ENCODE assay signal across 16 cellular contexts in the genomic region with DNA sequence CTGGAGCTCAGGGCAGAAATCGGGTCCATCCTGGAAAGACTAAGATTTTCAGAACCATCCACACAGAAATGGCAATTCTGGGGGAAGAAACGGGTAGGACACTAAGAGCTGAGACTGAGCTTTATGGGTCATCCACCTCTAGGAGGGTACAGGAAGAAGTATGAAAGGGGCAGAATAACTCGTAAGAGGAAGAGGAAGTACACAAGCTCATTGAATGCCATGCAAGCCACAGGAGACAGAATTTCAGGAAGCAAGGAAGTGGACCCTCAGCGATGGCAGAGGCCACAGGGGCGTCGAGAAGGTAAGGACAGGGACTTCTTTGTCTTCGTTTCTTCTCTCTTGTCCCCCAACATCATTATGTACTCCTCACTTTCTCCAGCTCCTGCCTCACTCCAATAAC.
DNase-seq lines count a peak whose midpoint lies in the region; ATAC-seq and TF ChIP-seq lines count a peak whose summit lies in the region.
"Had no signal": no experiment of that assay in that cellular context is flagged by ENCODE, and none has a peak within 500 bp of the region (broad histone marks: within the 10 kb centered on the region; RNA-seq: fewer than 3 reads in every experiment).

No MANE protein-coding gene starts in this region.

- TF ChIP-seq CTCF in mucosa of descending colon (IDR thresholded peaks at IDR 0.05), result no peak

- CTCF ChIA-PET in CD8-positive, alpha-beta memory T cell (lab: Charles Lee), result no interaction called here
- CTCF ChIA-PET in T-cell (lab: Charles Lee), result interaction anchor here (0.7 to 1.1 kb wide), 3 partner anchors 39 to 170 kb away, joined by 3 read pairs; partner anchors contain the start of gene MAML2 (in 1 of the 2)

- peak overlapping the region; percentile 49 to 77 (median 58) for H3K4me2 ChIP-seq in BLaER1 treated with 17β-estradiol and CSF1 and Interleukin-3, amounts not matched to agents 10 nM and 100 nM

- peak overlapping the region in 1 of 10 experiments; percentile 2; a peak in 1 of 20 replicates for H3K4me3 ChIP-seq in BLaER1 treated with 17β-estradiol and CSF1 and Interleukin-3, amounts not matched to agents 10 nM and 100 nM
- no peak overlapping the region for H3K4me3 ChIP-seq in CD8-positive, alpha-beta memory T cell (ENCODE audit: low read length)
- no peak overlapping the region for H3K4me3 ChIP-seq in mucosa of descending colon
- H3K4me3 ChIP-seq: esophagus squamous epithelium, GM12878, heart right ventricle, pancreas had no signal

- no peak for ATAC-seq in T-cell (replicated peaks in 1 of 4)
- ATAC-seq in mucosa of descending colon, result peak; percentile 13
- ATAC-seq in HG03571 (IDR thresholded peaks at IDR 0.05; ENCODE audit: unreplicated experiment), result no peak
- ATAC-seq: GM12878, pancreas had no signal

- H3K4me1 Mint-ChIP-seq in CD8-positive, alpha-beta memory T cell, result peaks cover 35 to 77% (median 65%) of the 10 kb centered on the region in 3 donors
- peaks cover 81 to 93% (median 87%) of the 10 kb centered on the region in 3 donors for H3K4me1 Mint-ChIP-seq in T-cell

- H3K27ac ChIP-seq in BLaER1 treated with 17β-estradiol and CSF1 and Interleukin-3, amounts not matched to agents 10 nM and 100 nM, result peak overlapping the region in 10 of 11 experiments; percentile 29 to 68 (median 50); a peak in 15 of 22 replicates
- H3K27ac ChIP-seq in CD8-positive, alpha-beta memory T cell (ENCODE audit: low read depth, low read length), result no peak overlapping the region
- H3K27ac ChIP-seq: esophagus squamous epithelium, pancreas had no signal

- no peaks in the 10 kb centered on the region for H3K9me3 Mint-ChIP-seq in CD8-positive, alpha-beta memory T cell
- H3K9me3 Mint-ChIP-seq in T-cell, result no peaks in the 10 kb centered on the region
- H3K9me3 Mint-ChIP-seq: brain had no signal

- no peak for DNase-seq in CD8-positive, alpha-beta memory T cell
- DNase-seq in T-cell (no peak), mucosa of descending colon (no peak), medulla oblongata (ENCODE audit: extremely low spot score) (no peak), EL (no peak), HPDE6-E6E7 (ENCODE audit: extremely low spot score) (no peak)
- DNase-seq: esophagus squamous epithelium; heart right ventricle; NCI-H1694 treated with DMSO at 0.1 percent for 48 hours; NCI-H524 treated with DMSO at 0.1 percent for 48 hours; pancreas; stimulated activated naive CD4-positive, alpha-beta T cell treated with Interleukin-2 at 50 U/mL for 16 hours had no signal

- H4K20me1 ChIP-seq in BLaER1 treated with 17β-estradiol and CSF1 and Interleukin-3, amounts not matched to agents 10 nM and 100 nM, result no peaks in the 10 kb centered on the region

- H3K9ac ChIP-seq in BLaER1 treated with 17β-estradiol and CSF1 and Interleukin-3, amounts not matched to agents 10 nM and 100 nM, result no peak overlapping the region

- H3K4me3 Mint-ChIP-seq in CD8-positive, alpha-beta memory T cell, result no peak overlapping the region
- H3K4me3 Mint-ChIP-seq in T-cell, result peak overlapping the region in 1 of 3 donors; percentile 35
- H3K4me3 Mint-ChIP-seq: brain had no signal

- peak overlapping the region in 6 of 8 donors; percentile 8 to 73 (median 59) for H3K27ac Mint-ChIP-seq in CD8-positive, alpha-beta memory T cell
- peak overlapping the region; percentile 48 to 73 for H3K27ac Mint-ChIP-seq in T-cell

- no peaks in the 10 kb centered on the region for H3K27me3 ChIP-seq in BLaER1 treated with 17β-estradiol and CSF1 and Interleukin-3, amounts not matched to agents 10 nM and 100 nM
- H3K27me3 ChIP-seq in CD8-positive, alpha-beta memory T cell (ENCODE audit: insufficient read depth, low read length, poor library complexity, severe bottlenecking), result no peaks in the 10 kb centered on the region
- H3K27me3 ChIP-seq: esophagus squamous epithelium, heart right ventricle, pancreas had no signal

- POLR2A ChIA-PET in CD8-positive, alpha-beta memory T cell (lab: Charles Lee), result no interaction called here
- POLR2A ChIA-PET in T-cell (lab: Charles Lee), result interaction anchor here in 1 of 2 donors (0.9 kb wide), 1 partner anchor 11 kb away, joined by 6 read pairs; no protein-coding TSS in a partner anchor

- H3K36me3 ChIP-seq in BLaER1 treated with 17β-estradiol and CSF1 and Interleukin-3, amounts not matched to agents 10 nM and 100 nM, result peaks cover 0 to 41% (median 0%) of the 10 kb centered on the region in 11 experiments; a peak in 6 of 22 replicates
- H3K36me3 ChIP-seq in CD8-positive, alpha-beta memory T cell (ENCODE audit: insufficient read depth, low read length), result no peaks in the 10 kb centered on the region
- H3K36me3 ChIP-seq in mucosa of descending colon (ENCODE audit: low read depth), result no peaks in the 10 kb centered on the region
- H3K36me3 ChIP-seq: esophagus squamous epithelium, heart right ventricle, pancreas had no signal

- intact Hi-C loops in mucosa of descending colon (cut with DNase I, micrococcal nuclease), result no loop called here

- peaks cover 18 to 88% (median 34%) of the 10 kb centered on the region in 10 experiments for H3K4me1 ChIP-seq in BLaER1 treated with 17β-estradiol and CSF1 and Interleukin-3, amounts not matched to agents 10 nM and 100 nM
- H3K4me1 ChIP-seq in CD8-positive, alpha-beta memory T cell (ENCODE audit: insufficient read depth, low read length), result peaks cover 23% of the 10 kb centered on the region
- H3K4me1 ChIP-seq in mucosa of descending colon (ENCODE audit: low read depth), result no peaks in the 10 kb centered on the region

- peaks cover 7 to 21% (median 19%) of the 10 kb centered on the region in 3 donors for H3K36me3 Mint-ChIP-seq in CD8-positive, alpha-beta memory T cell
- H3K36me3 Mint-ChIP-seq in T-cell, result peaks cover 39% of the 10 kb centered on the region
- H3K36me3 Mint-ChIP-seq: brain had no signal

- no peaks in the 10 kb centered on the region for H3K27me3 Mint-ChIP-seq in CD8-positive, alpha-beta memory T cell
- no peaks in the 10 kb centered on the region for H3K27me3 Mint-ChIP-seq in T-cell
- H3K27me3 Mint-ChIP-seq: brain had no signal

- H3K9me3 ChIP-seq in BLaER1 treated with 17β-estradiol and CSF1 and Interleukin-3, amounts not matched to agents 10 nM and 100 nM (replicated peaks in 1 of 11), result peaks cover 0 to 35% (median 0%) of the 10 kb centered on the region in 11 experiments; a peak in 8 of 22 replicates
- no peaks in the 10 kb centered on the region for H3K9me3 ChIP-seq in CD8-positive, alpha-beta memory T cell (ENCODE audit: low read length)
- H3K9me3 ChIP-seq in mucosa of descending colon, result no peaks in the 10 kb centered on the region
- H3K9me3 ChIP-seq: esophagus squamous epithelium, heart right ventricle, pancreas had no signal
